ENCODE assay signal across 10 cellular contexts in genomic region chr11:118916842-118917388, GRCh38. TPM values are rescaled to one million over a fixed set of nuclear protein-coding genes. Genes with fewer than 3 reads are reported as not detected.
DNase-seq lines count a peak whose midpoint lies in the region; ATAC-seq and TF ChIP-seq lines count a peak whose summit lies in the region.
"Had no signal": no experiment of that assay in that cellular context is flagged by ENCODE, and none has a peak within 500 bp of the region (broad histone marks: within the 10 kb centered on the region; RNA-seq: fewer than 3 reads in every experiment).

No MANE protein-coding gene starts in this region.

- TF ChIP-seq EP300 in gastroesophageal sphincter (IDR thresholded peaks at IDR 0.05), result no peak

- H3K36me3 Mint-ChIP-seq in WTC11, result no peaks in the 10 kb centered on the region

- peak overlapping the region; percentile 46 for H3K4me3 Mint-ChIP-seq in WTC11

- H3K27ac ChIP-seq in gastroesophageal sphincter (peak overlapping the region; percentile 90 to 98 (median 95)), gastrocnemius medialis (peak overlapping the region; percentile 89 to 100 (median 96))
- H3K27ac ChIP-seq: KMS-11 had no signal

- CTCF ChIA-PET in WTC11 (lab: Charles Lee), result interaction anchor here (1.3 to 2.9 kb wide), 3 partner anchors 8 to 12 kb away, joined by 3 to 34 read pairs (median 4); partner anchors contain the start of gene BCL9L

- TF ChIP-seq CTCF in WTC11 (IDR thresholded peaks at IDR 0.05) (no peak), gastroesophageal sphincter (IDR thresholded peaks at IDR 0.05) (no peak), gastrocnemius medialis (IDR thresholded peaks at IDR 0.05 in 4 of 5, conservative IDR thresholded peaks at IDR 0.05 in 1 of 5) (no peak)

- TF ChIP-seq POLR2A in gastroesophageal sphincter (IDR thresholded peaks at IDR 0.05), result no peak
- no peak for TF ChIP-seq POLR2A in gastrocnemius medialis (IDR thresholded peaks at IDR 0.05)

- no peaks in the 10 kb centered on the region for H3K27me3 Mint-ChIP-seq in WTC11 (ENCODE audit: low read depth)

- H3K9me3 ChIP-seq in gastroesophageal sphincter (no peaks in the 10 kb centered on the region), gastrocnemius medialis (no peaks in the 10 kb centered on the region)
- H3K9me3 ChIP-seq: neutrophil had no signal

- ATAC-seq in WTC11, result peak; percentile 21
- peak; percentile 14 for ATAC-seq in gastroesophageal sphincter
- ATAC-seq in gastrocnemius medialis, result no peak

- H3K27me3 ChIP-seq in gastroesophageal sphincter (no peaks in the 10 kb centered on the region), gastrocnemius medialis (no peaks in the 10 kb centered on the region)

- DNase-seq in ELF-1 (ENCODE audit: low read depth, low spot score) (peak; percentile 98), WTC11 (ENCODE audit: low spot score) (peak; percentile 67), gastrocnemius medialis (peak in 1 of 2 donors; percentile 69), amygdala (lab: John Stamatoyannopoulos, UW) (no peak), RKO (ENCODE audit: low spot score) (no peak), Ammon's horn (ENCODE audit: low spot score) (no peak), NAMALWA (ENCODE audit: low spot score) (no peak)

- POLR2A ChIA-PET in WTC11 (lab: Charles Lee), result interaction anchor here (0.6 to 0.9 kb wide), 3 partner anchors 9 to 124 kb away, joined by 3 to 5 read pairs (median 3); partner anchors contain the start of gene BCL9L

- H3K9me3 Mint-ChIP-seq in WTC11, result no peaks in the 10 kb centered on the region

- peak overlapping the region in 1 of 2 donors; percentile 88 for H3K4me3 ChIP-seq in gastroesophageal sphincter
- peak overlapping the region in 3 of 4 donors; percentile 24 to 81 (median 35) for H3K4me3 ChIP-seq in gastrocnemius medialis

- peaks cover 42 to 100% (median 82%) of the 10 kb centered on the region in 3 donors for H3K4me1 ChIP-seq in gastroesophageal sphincter
- H3K4me1 ChIP-seq in gastrocnemius medialis, result peaks cover 95 to 100% of the 10 kb centered on the region in 2 donors

- H3K36me3 ChIP-seq in gastroesophageal sphincter (no peaks in the 10 kb centered on the region), gastrocnemius medialis (no peaks in the 10 kb centered on the region)
- H3K36me3 ChIP-seq: neutrophil had no signal

- peak overlapping the region; percentile 98 for H3K27ac Mint-ChIP-seq in WTC11

- peaks cover 93% of the 10 kb centered on the region for H3K4me1 Mint-ChIP-seq in WTC11

- intact Hi-C loops in gastrocnemius medialis (cut with DNase I; ENCODE audit: low total_unique reads), result no loop called here

- in situ Hi-C loops in gastrocnemius medialis (cut with MboI; ENCODE audit: low sequenced_read_pairs in 4 of 4), result no loop called here

- WGBS in gastroesophageal sphincter (ENCODE audit: low coverage in 1 of 2), 2 donors, result 7 to 25% methylated on average over 2 to 3 of the region's 8 CpGs

TF ChIP-seq in WTC11, 78 proteins besides CTCF, POLR2A, EP300 and RAD21 (continues in another document):
- TF ChIP-seq, protein P1, sequence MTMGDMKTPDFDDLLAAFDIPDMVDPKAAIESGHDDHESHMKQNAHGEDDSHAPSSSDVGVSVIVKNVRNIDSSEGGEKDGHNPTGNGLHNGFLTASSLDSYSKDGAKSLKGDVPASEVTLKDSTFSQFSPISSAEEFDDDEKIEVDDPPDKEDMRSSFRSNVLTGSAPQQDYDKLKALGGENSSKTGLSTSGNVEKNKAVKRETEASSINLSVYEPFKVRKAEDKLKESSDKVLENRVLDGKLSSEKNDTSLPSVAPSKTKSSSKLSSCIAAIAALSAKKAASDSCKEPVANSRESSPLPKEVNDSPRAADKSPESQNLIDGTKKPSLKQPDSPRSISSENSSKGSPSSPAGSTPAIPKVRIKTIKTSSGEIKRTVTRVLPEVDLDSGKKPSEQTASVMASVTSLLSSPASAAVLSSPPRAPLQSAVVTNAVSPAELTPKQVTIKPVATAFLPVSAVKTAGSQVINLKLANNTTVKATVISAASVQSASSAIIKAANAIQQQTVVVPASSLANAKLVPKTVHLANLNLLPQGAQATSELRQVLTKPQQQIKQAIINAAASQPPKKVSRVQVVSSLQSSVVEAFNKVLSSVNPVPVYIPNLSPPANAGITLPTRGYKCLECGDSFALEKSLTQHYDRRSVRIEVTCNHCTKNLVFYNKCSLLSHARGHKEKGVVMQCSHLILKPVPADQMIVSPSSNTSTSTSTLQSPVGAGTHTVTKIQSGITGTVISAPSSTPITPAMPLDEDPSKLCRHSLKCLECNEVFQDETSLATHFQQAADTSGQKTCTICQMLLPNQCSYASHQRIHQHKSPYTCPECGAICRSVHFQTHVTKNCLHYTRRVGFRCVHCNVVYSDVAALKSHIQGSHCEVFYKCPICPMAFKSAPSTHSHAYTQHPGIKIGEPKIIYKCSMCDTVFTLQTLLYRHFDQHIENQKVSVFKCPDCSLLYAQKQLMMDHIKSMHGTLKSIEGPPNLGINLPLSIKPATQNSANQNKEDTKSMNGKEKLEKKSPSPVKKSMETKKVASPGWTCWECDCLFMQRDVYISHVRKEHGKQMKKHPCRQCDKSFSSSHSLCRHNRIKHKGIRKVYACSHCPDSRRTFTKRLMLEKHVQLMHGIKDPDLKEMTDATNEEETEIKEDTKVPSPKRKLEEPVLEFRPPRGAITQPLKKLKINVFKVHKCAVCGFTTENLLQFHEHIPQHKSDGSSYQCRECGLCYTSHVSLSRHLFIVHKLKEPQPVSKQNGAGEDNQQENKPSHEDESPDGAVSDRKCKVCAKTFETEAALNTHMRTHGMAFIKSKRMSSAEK (CRISPR knock-in tag; IDR thresholded peaks at IDR 0.05; ENCODE audit: borderline replicate concordance), result no peak
- TF ChIP-seq ZNF263 (CRISPR knock-in tag; IDR thresholded peaks at IDR 0.05; ENCODE audit: low read depth) (peak; percentile 92), PREB (CRISPR knock-in tag; IDR thresholded peaks at IDR 0.05; ENCODE audit: borderline replicate concordance) (no peak), RORB (CRISPR knock-in tag; IDR thresholded peaks at IDR 0.05) (no peak), TEAD1 (CRISPR knock-in tag; IDR thresholded peaks at IDR 0.05) (no peak)
- TF ChIP-seq, protein P2, sequence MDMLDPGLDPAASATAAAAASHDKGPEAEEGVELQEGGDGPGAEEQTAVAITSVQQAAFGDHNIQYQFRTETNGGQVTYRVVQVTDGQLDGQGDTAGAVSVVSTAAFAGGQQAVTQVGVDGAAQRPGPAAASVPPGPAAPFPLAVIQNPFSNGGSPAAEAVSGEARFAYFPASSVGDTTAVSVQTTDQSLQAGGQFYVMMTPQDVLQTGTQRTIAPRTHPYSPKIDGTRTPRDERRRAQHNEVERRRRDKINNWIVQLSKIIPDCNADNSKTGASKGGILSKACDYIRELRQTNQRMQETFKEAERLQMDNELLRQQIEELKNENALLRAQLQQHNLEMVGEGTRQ (CRISPR knock-in tag; IDR thresholded peaks at IDR 0.05), result no peak
- TF ChIP-seq, protein P3, sequence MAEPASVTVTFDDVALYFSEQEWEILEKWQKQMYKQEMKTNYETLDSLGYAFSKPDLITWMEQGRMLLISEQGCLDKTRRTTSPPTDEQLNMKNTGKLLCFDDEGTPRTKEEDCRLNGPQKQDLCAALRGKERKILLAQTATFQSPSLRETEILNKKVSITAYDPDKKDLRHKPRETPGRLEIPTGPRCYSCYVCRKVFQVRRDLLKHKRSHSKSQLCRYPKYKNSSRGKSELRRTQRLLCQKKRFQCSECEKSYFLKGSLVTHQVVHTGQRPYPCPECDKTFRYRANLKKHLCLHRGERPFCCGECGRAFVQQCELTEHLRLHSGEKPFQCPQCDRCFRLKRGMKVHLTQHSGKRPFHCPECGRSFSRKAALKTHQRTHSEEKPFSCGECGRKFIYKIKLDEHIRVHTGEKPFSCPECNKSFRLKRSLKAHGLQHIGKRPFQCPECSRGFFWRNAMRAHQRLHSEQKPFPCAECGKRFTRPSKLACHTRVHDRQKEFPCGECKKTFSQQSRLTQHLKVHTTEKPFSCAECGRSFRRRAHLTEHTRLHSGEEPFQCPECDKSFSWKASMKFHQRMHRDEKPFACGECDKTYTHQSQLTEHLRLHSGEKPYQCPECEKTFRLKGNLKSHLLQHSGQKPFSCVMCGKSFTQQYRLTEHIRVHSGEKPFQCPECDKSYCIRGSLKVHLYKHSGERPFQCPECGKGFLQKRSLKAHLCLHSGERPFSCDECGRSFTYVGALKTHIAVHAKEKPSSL (CRISPR knock-in tag; conservative IDR thresholded peaks at IDR 0.05), result no peak

RNA-seq across cellular contexts. Expression of gene BCL9L, which starts 8.8 kb away (rescaled TPM):
- total RNA-seq in WTC11 (2021) (62.1 to 65.3 TPM (median 64.7 TPM) in 3 replicates), gastroesophageal sphincter (10 to 100 TPM; 24.6 to 66.2 (median 30.8) TPM), gastrocnemius medialis (10 to 100 TPM; 17.1 to 35.6 (median 23.8) TPM)

RNA-seq across cellular contexts. Expression of gene CXCR5, which starts 33.2 kb away (rescaled TPM):
- 0.07 TPM in 1 of 3 replicates, not detected in the others for total RNA-seq in WTC11 (2021)
- under 1 TPM in 1 of 4 donors, not detected in 3; 0.08 TPM for total RNA-seq in gastroesophageal sphincter
- total RNA-seq in gastrocnemius medialis, result not detected

RNA-seq across cellular contexts. Expression of gene UPK2, which starts 39.2 kb away (rescaled TPM):
- total RNA-seq in WTC11 (2021), result not detected in 3 replicates
- not detected for total RNA-seq in gastroesophageal sphincter
- not detected for total RNA-seq in gastrocnemius medialis

RNA-seq across cellular contexts. Expression of gene FOXR1, which starts 54.6 kb away (rescaled TPM):
- total RNA-seq in WTC11 (2021), result not detected in 3 replicates
- total RNA-seq in gastroesophageal sphincter, result not detected
- not detected for total RNA-seq in gastrocnemius medialis

Comparison
In these comparisons a context has a peak if more than half of its experiments do, and no peak if none do; other contexts are left out.
1. DNase-seq: peak in ELF-1 (single experiment) and WTC11 (single experiment); none in amygdala (0 of 56), RKO (single experiment), Ammon's horn (single experiment) and NAMALWA (single experiment).
2. ATAC-seq: peak in WTC11 (single experiment) and gastroesophageal sphincter (single experiment); none in gastrocnemius medialis (0 of 2).